ENCODE assay signal across 13 cellular contexts in the genomic region with DNA sequence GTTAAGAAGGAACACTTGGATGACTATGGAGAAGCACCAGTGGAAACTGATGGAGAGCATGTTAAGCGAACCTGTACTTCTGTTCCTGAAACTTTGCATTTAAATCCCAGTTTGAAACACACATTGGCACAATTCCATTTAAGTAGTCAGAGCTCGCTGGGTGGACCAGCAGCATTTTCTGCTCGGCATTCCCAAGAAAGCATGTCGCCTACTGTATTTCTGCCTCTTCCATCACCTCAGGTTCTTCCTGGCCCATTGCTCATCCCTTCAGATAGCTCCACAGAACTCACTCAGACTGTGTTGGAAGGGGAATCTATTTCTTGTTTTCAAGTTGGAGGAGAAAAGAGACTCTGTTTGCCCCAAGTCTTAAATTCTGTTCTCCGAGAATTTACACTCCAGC. TPM values are rescaled to one million over a fixed set of nuclear protein-coding genes. Genes with fewer than 3 reads are reported as not detected.
DNase-seq lines count a peak whose midpoint lies in the region; ATAC-seq and TF ChIP-seq lines count a peak whose summit lies in the region.
"Had no signal": no experiment of that assay in that cellular context is flagged by ENCODE, and none has a peak within 500 bp of the region (broad histone marks: within the 10 kb centered on the region; RNA-seq: fewer than 3 reads in every experiment).

No MANE protein-coding gene starts in this region.

- H3K27me3 Mint-ChIP-seq in activated naive CD8-positive, alpha-beta T cell = no peaks in the 10 kb centered on the region
- H3K27me3 Mint-ChIP-seq in activated naive CD8-positive, alpha-beta T cell treated with anti-CD3 and anti-CD28 coated beads, Interleukin-2, amount 50 U/mL, for 24 hours = no peaks in the 10 kb centered on the region
- no peaks in the 10 kb centered on the region for H3K27me3 Mint-ChIP-seq in type B pancreatic cell

- H3K4me3 ChIP-seq in astrocyte of the cerebellum (ENCODE audit: low read depth, low read length) = peak overlapping the region; percentile 60
- peak overlapping the region; percentile 97 for H3K4me3 ChIP-seq in iPS-20b (ENCODE audit: low read length)

- DNase-seq in activated naive CD8-positive, alpha-beta T cell treated with anti-CD3 and anti-CD28 coated beads, Interleukin-2, amount 50 U/mL, for 24 hours = no peak
- DNase-seq in astrocyte of the cerebellum (ENCODE audit: low read depth) (no peak), type B pancreatic cell (ENCODE audit: extremely low spot score, unreplicated experiment) (no peak), SKM-1 (lab: John Stamatoyannopoulos, UW; ENCODE audit: unreplicated experiment) (no peak), head of caudate nucleus (no peak), pons (ENCODE audit: low spot score) (no peak)
- DNase-seq: central memory CD4-positive, alpha-beta T cell; foreskin keratinocyte; NCI-H2081 treated with DMSO at 0.1 percent for 48 hours; spleen had no signal

- no peak for TF ChIP-seq CTCF in astrocyte of the cerebellum (IDR thresholded peaks at IDR 0.05; ENCODE audit: low read depth, low read length, missing control alignments)
- no peak for TF ChIP-seq CTCF in type B pancreatic cell (conservative IDR thresholded peaks at IDR 0.05)

- in situ Hi-C loops in astrocyte of the cerebellum (cut with HindIII; ENCODE audit: low sequenced_read_pairs) = no loop called here

- H3K36me3 Mint-ChIP-seq in activated naive CD8-positive, alpha-beta T cell = peaks cover 35% of the 10 kb centered on the region
- H3K36me3 Mint-ChIP-seq in activated naive CD8-positive, alpha-beta T cell treated with anti-CD3 and anti-CD28 coated beads, Interleukin-2, amount 50 U/mL, for 24 hours (ENCODE audit: low read depth) = peaks cover 41% of the 10 kb centered on the region
- peaks cover 33% of the 10 kb centered on the region for H3K36me3 Mint-ChIP-seq in type B pancreatic cell

- peaks cover 58% of the 10 kb centered on the region for H3K36me3 ChIP-seq in iPS-20b (ENCODE audit: insufficient read depth, low read depth, low read length)

- H3K27ac Mint-ChIP-seq in activated naive CD8-positive, alpha-beta T cell = no peak overlapping the region
- H3K27ac Mint-ChIP-seq in activated naive CD8-positive, alpha-beta T cell treated with anti-CD3 and anti-CD28 coated beads, Interleukin-2, amount 50 U/mL, for 24 hours = no peak overlapping the region
- H3K27ac Mint-ChIP-seq in type B pancreatic cell = no peak overlapping the region

- H3K4me3 Mint-ChIP-seq in activated naive CD8-positive, alpha-beta T cell = peak overlapping the region; percentile 32
- no peak overlapping the region for H3K4me3 Mint-ChIP-seq in activated naive CD8-positive, alpha-beta T cell treated with anti-CD3 and anti-CD28 coated beads, Interleukin-2, amount 50 U/mL, for 24 hours
- peak overlapping the region; percentile 59 for H3K4me3 Mint-ChIP-seq in type B pancreatic cell

- peak overlapping the region; percentile 88; the same call in 1 of the 2 replicates for H3K9ac ChIP-seq in iPS-20b (ENCODE audit: low read depth, low read length)

- H3K4me1 Mint-ChIP-seq in activated naive CD8-positive, alpha-beta T cell (ENCODE audit: low read depth) = peaks cover 60% of the 10 kb centered on the region
- peaks cover 59% of the 10 kb centered on the region for H3K4me1 Mint-ChIP-seq in activated naive CD8-positive, alpha-beta T cell treated with anti-CD3 and anti-CD28 coated beads, Interleukin-2, amount 50 U/mL, for 24 hours
- peaks cover 29% of the 10 kb centered on the region for H3K4me1 Mint-ChIP-seq in type B pancreatic cell (ENCODE audit: unreplicated experiment)

- no peaks in the 10 kb centered on the region for H3K9me3 Mint-ChIP-seq in activated naive CD8-positive, alpha-beta T cell (ENCODE audit: low read depth)
- H3K9me3 Mint-ChIP-seq in activated naive CD8-positive, alpha-beta T cell treated with anti-CD3 and anti-CD28 coated beads, Interleukin-2, amount 50 U/mL, for 24 hours = peaks cover 5% of the 10 kb centered on the region
- no peaks in the 10 kb centered on the region for H3K9me3 Mint-ChIP-seq in type B pancreatic cell

- no peak for ATAC-seq in activated naive CD8-positive, alpha-beta T cell treated with anti-CD3 and anti-CD28 coated beads, Interleukin-2, amount 50 U/mL, for 24 hours
- ATAC-seq: foreskin keratinocyte, HepG2 had no signal

- no peaks in the 10 kb centered on the region for H3K27me3 ChIP-seq in iPS-20b (ENCODE audit: insufficient read depth, low read length)
- H3K27me3 ChIP-seq: foreskin keratinocyte, spleen had no signal

- intact Hi-C loops in head of caudate nucleus (cut with DNase I) = no loop called here

- H3K4me1 ChIP-seq in iPS-20b (ENCODE audit: insufficient read depth, low read length) = peaks cover 38% of the 10 kb centered on the region; the same call in 1 of the 2 replicates

- H3K9me3 ChIP-seq in iPS-20b (ENCODE audit: insufficient read depth, low read depth, low read length) = no peaks in the 10 kb centered on the region
- H3K9me3 ChIP-seq: spleen had no signal

- no peak overlapping the region for H3K27ac ChIP-seq in iPS-20b (ENCODE audit: low read length)
- H3K27ac ChIP-seq: foreskin keratinocyte had no signal

RNA-seq across cellular contexts. Expression of gene SKIL, which starts 3.0 kb away (rescaled TPM):
- total RNA-seq in type B pancreatic cell (ENCODE audit: low replicate concordance) = 28.1 and 35.7 TPM in 2 replicates

RNA-seq across cellular contexts. Expression of gene CLDN11, which starts 58.2 kb away (rescaled TPM):
- 4.7 and 86.8 TPM in 2 replicates for total RNA-seq in type B pancreatic cell (ENCODE audit: low replicate concordance)
